ENCODE assay signal across 9 cellular contexts in genomic region chr3:121654493-121655385, GRCh38. TPM values are rescaled to one million over a fixed set of nuclear protein-coding genes. Genes with fewer than 3 reads are reported as not detected.
DNase-seq lines count a peak whose midpoint lies in the region; ATAC-seq, FAIRE-seq and TF ChIP-seq lines count a peak whose summit lies in the region.
"Had no signal": no experiment of that assay in that cellular context is flagged by ENCODE, and none has a peak within 500 bp of the region (broad histone marks: within the 10 kb centered on the region; RNA-seq: fewer than 3 reads in every experiment).

No MANE protein-coding gene starts in this region.

- BruUV-seq in mammary epithelial cell (replicated peaks; lab: Mats Ljungman, UMichigan): no TSS peak

- H3K4me1 Mint-ChIP-seq in dendritic cell treated with granulocyte-macrophage colony-stimulating factor and Interleukin-4, amounts not matched to agents 40 ng/mL and 50 ng/mL, for 4 days (ENCODE audit: low read depth): peaks cover 64% of the 10 kb centered on the region

- no peaks in the 10 kb centered on the region for H3K27me3 ChIP-seq in mammary epithelial cell (ENCODE audit: insufficient read depth, low read length)

- no peaks in the 10 kb centered on the region for H3K27me3 Mint-ChIP-seq in dendritic cell treated with granulocyte-macrophage colony-stimulating factor and Interleukin-4, amounts not matched to agents 40 ng/mL and 50 ng/mL, for 4 days

- WGBS in mammary epithelial cell (ENCODE audit: low coverage, missing lambda C conversion rate): 87% methylated on average over 6 of the region's 6 CpGs

- H3K27ac Mint-ChIP-seq in dendritic cell treated with granulocyte-macrophage colony-stimulating factor and Interleukin-4, amounts not matched to agents 40 ng/mL and 50 ng/mL, for 4 days: peak overlapping the region; percentile 11

- peaks cover 92% of the 10 kb centered on the region for H3K36me3 Mint-ChIP-seq in dendritic cell treated with granulocyte-macrophage colony-stimulating factor and Interleukin-4, amounts not matched to agents 40 ng/mL and 50 ng/mL, for 4 days (ENCODE audit: low read depth)

- no peaks in the 10 kb centered on the region for H4K20me1 ChIP-seq in mammary epithelial cell (ENCODE audit: insufficient read depth, low read length)

- no peaks in the 10 kb centered on the region for H3K9me3 ChIP-seq in mammary epithelial cell (replicated peaks; ENCODE audit: insufficient read depth, low read length)

- H3K4me1 ChIP-seq in mammary epithelial cell (ENCODE audit: insufficient read depth, low read length): no peaks in the 10 kb centered on the region

- H3K9me3 Mint-ChIP-seq in dendritic cell treated with granulocyte-macrophage colony-stimulating factor and Interleukin-4, amounts not matched to agents 40 ng/mL and 50 ng/mL, for 4 days: no peaks in the 10 kb centered on the region

- dilution Hi-C loops in mammary epithelial cell (cut with HindIII; ENCODE audit: low sequenced_read_pairs): no loop called here

- no peak overlapping the region for H3K4me3 Mint-ChIP-seq in dendritic cell treated with granulocyte-macrophage colony-stimulating factor and Interleukin-4, amounts not matched to agents 40 ng/mL and 50 ng/mL, for 4 days

- no peak for TF ChIP-seq CTCF in GM13976 (IDR thresholded peaks at IDR 0.05; ENCODE audit: borderline replicate concordance, control extremely low read depth, extremely low read depth, insufficient read depth, missing control alignments)
- no peak for TF ChIP-seq CTCF in mammary epithelial cell (conservative IDR thresholded peaks at IDR 0.05 in 1 of 2, IDR thresholded peaks at IDR 0.05 in 1 of 2; ENCODE audit: extremely low read depth in 1 of 2, insufficient read depth in 1 of 2, low read depth in 1 of 2, low read length in 2 of 2)

- no peaks in the 10 kb centered on the region for H3K36me3 ChIP-seq in mammary epithelial cell (ENCODE audit: insufficient read depth, low read length)

- DNase-seq in GM13976 (ENCODE audit: low spot score) (peak; percentile 41), mammary epithelial cell (no peak), SHP77 (lab: John Stamatoyannopoulos, UW) (no peak), H54 (ENCODE audit: insufficient read length, low spot score) (no peak)
- no peak for DNase-seq in stimulated activated CD4-positive, alpha-beta T cell treated with anti-CD3 and anti-CD28 coated beads, Interleukin-4, amount 100 ng/mL, for 1 hour

- no peak overlapping the region for H3K4me3 ChIP-seq in mammary epithelial cell (replicated peaks in 1 of 3; ENCODE audit: insufficient read depth in 1 of 3, low read depth in 2 of 3, low read length in 3 of 3)

- H2AFZ ChIP-seq in mammary epithelial cell (ENCODE audit: low read depth, low read length): no peak overlapping the region

- CTCF ChIA-PET in mammary epithelial cell (lab: Charles Lee; ENCODE audit: low non-redundant PET): no interaction called here

- H3K4me2 ChIP-seq in mammary epithelial cell (ENCODE audit: insufficient read depth, low read depth, low read length): no peak overlapping the region

- no peaks in the 10 kb centered on the region for H3K79me2 ChIP-seq in mammary epithelial cell (ENCODE audit: insufficient read depth, low read length)

- no peak overlapping the region for H3K9ac ChIP-seq in mammary epithelial cell (ENCODE audit: insufficient read depth, low read length)

- no peak overlapping the region for H3K27ac ChIP-seq in mammary epithelial cell (ENCODE audit: insufficient read depth, low read depth, low read length)

- intact Hi-C loops in dendritic cell treated with granulocyte-macrophage colony-stimulating factor and Interleukin-4, amounts not matched to agents 40 ng/mL and 50 ng/mL, for 4 days (cut with micrococcal nuclease): no loop called here
- intact Hi-C loops in mammary epithelial cell (cut with micrococcal nuclease): no loop called here

- TF ChIP-seq POLR2A in H54 (IDR thresholded peaks at IDR 0.05; ENCODE audit: low read depth, low read length): no peak

- peak; percentile 77 for ATAC-seq in GM19455 (IDR thresholded peaks at IDR 0.05; ENCODE audit: unreplicated experiment)
- peak; percentile 77 for ATAC-seq in HG03342 (IDR thresholded peaks at IDR 0.05; ENCODE audit: unreplicated experiment)

- FAIRE-seq in H54 (lab: Jason Lieb, UNC): no peak
- FAIRE-seq: colon had no signal

- in situ Hi-C loops in GM13976 (cut with MboI; ENCODE audit: low sequenced_read_pairs, unreplicated experiment): no loop called here
- in situ Hi-C loops in mammary epithelial cell (cut with MboI; ENCODE audit: low sequenced_read_pairs in 2 of 2): no loop called here

RNA-seq across cellular contexts. Expression of gene HCLS1, which starts 6.0 kb away (rescaled TPM):
- 1 to 10 TPM; 2.0 to 2.8 TPM for total RNA-seq in mammary epithelial cell
- 0.06 TPM for polyA plus RNA-seq in mammary epithelial cell
- not detected for polyA minus RNA-seq in mammary epithelial cell
